Comparison of ENCODE assay signal across 14 cellular contexts in the genomic region with DNA sequence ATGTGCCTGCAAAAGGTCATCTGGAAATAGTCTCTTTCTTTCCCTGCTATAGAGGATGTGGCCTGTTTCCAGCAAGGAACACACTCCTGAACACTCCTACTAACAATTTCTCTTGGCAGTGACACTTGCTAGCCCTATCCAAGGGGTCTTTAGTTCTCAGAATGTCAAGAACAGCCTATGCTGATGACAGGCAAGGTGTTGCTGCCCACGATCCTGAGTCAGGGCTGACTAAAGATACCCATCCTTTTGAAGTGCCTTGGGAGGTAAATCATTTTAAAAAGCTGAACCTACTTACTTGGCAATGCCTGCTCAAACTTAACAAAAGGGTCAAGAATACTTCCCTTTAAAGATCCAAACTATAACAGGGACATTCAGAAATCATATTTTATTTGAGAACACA.
DNase-seq lines count a peak whose midpoint lies in the region; ATAC-seq and TF ChIP-seq lines count a peak whose summit lies in the region.
"Had no signal": no experiment of that assay in that cellular context is flagged by ENCODE, and none has a peak within 500 bp of the region (broad histone marks: within the 10 kb centered on the region; RNA-seq: fewer than 3 reads in every experiment).

No MANE protein-coding gene starts in this region.

- no peak overlapping the region for H3K4me3 ChIP-seq in stomach

- H3K4me1 ChIP-seq in stomach, result no peaks in the 10 kb centered on the region

- TF ChIP-seq POLR2A in stomach (IDR thresholded peaks at IDR 0.05), result no peak

- peak; percentile 57 to 85 for ATAC-seq in activated naive CD4-positive, alpha-beta T cell treated with anti-CD3 and anti-CD28 coated beads, Interleukin-2, amount 50 U/mL, for 72 hours

- DNase-seq in activated T-cell treated with anti-CD3 and anti-CD28 coated beads for 48 hours (ENCODE audit: low read depth), result peak; percentile 19
- no peak for DNase-seq in activated T-cell treated with anti-CD3 and anti-CD28 coated beads, Interleukin-2, amount 50 U/mL, for 1 hour
- no peak for DNase-seq in activated T-cell treated with anti-CD3 and anti-CD28 coated beads, Interleukin-2, amount 50 U/mL, for 24 hours
- no peak for DNase-seq in activated naive CD4-positive, alpha-beta T cell treated with anti-CD3 and anti-CD28 coated beads, Interleukin-2, amount 50 U/mL, for 72 hours (ENCODE audit: low spot score in 2 of 2)
- peak; percentile 6 to 28 for DNase-seq in stimulated activated CD8-positive, alpha-beta memory T cell treated with anti-CD3 and anti-CD28 coated beads, Interleukin-15, amount 100 ng/mL, for 48 hours (ENCODE audit: low read depth in 2 of 2)
- DNase-seq in DMS153 (lab: John Stamatoyannopoulos, UW), result no peak
- DNase-seq in stomach, result no peak
- DNase-seq: ACHN; CD4-positive, CD25-positive, alpha-beta regulatory T cell; NCI-H1417; NCI-H1930; NCI-H2171; NCI-H446 treated with DMSO at 0.1 percent for 48 hours; NCI-H774 had no signal

- intact Hi-C loops in stomach (cut with DNase I; ENCODE audit: low total_unique reads), result no loop called here

- 40 to 61% (median 52%) methylated on average over 1 of the region's 1 CpG for WGBS in stomach, 5 donors

- TF ChIP-seq CTCF in stomach (IDR thresholded peaks at IDR 0.05), result no peak

- peaks cover 13% of the 10 kb centered on the region for H3K9me3 Mint-ChIP-seq in activated T-cell treated with anti-CD3 and anti-CD28 coated beads, Interleukin-2, amount 50 U/mL, for 24 hours
- H3K9me3 Mint-ChIP-seq in activated naive CD4-positive, alpha-beta T cell treated with anti-CD3 and anti-CD28 coated beads, Interleukin-2, amount 50 U/mL, for 72 hours, result peaks cover 13 to 29% of the 10 kb centered on the region in 2 donors

- H3K27me3 ChIP-seq in stomach, result peaks cover 0 to 4% (median 0%) of the 10 kb centered on the region in 3 donors

- H3K27ac Mint-ChIP-seq in activated T-cell treated with anti-CD3 and anti-CD28 coated beads, Interleukin-2, amount 50 U/mL, for 24 hours, result peak overlapping the region; percentile 69
- H3K27ac Mint-ChIP-seq in activated naive CD4-positive, alpha-beta T cell treated with anti-CD3 and anti-CD28 coated beads, Interleukin-2, amount 50 U/mL, for 72 hours, result peak overlapping the region in 1 of 2 donors; percentile 38
- H3K27ac Mint-ChIP-seq: CD4-positive, CD25-positive, alpha-beta regulatory T cell had no signal

- H3K4me3 Mint-ChIP-seq in activated T-cell treated with anti-CD3 and anti-CD28 coated beads, Interleukin-2, amount 50 U/mL, for 24 hours, result no peak overlapping the region
- H3K4me3 Mint-ChIP-seq: CD4-positive, CD25-positive, alpha-beta regulatory T cell had no signal

- H3K27me3 Mint-ChIP-seq in activated T-cell treated with anti-CD3 and anti-CD28 coated beads, Interleukin-2, amount 50 U/mL, for 24 hours, result no peaks in the 10 kb centered on the region
- H3K27me3 Mint-ChIP-seq: CD4-positive, CD25-positive, alpha-beta regulatory T cell had no signal

- no peak overlapping the region for H3K27ac ChIP-seq in stomach

- H3K36me3 ChIP-seq in stomach, result no peaks in the 10 kb centered on the region

- H3K36me3 Mint-ChIP-seq in activated T-cell treated with anti-CD3 and anti-CD28 coated beads, Interleukin-2, amount 50 U/mL, for 24 hours (ENCODE audit: low read depth), result peaks cover 31% of the 10 kb centered on the region
- peaks cover 13 to 49% of the 10 kb centered on the region in 2 donors for H3K36me3 Mint-ChIP-seq in activated naive CD4-positive, alpha-beta T cell treated with anti-CD3 and anti-CD28 coated beads, Interleukin-2, amount 50 U/mL, for 72 hours

- no peak for TF ChIP-seq EP300 in stomach (IDR thresholded peaks at IDR 0.05)

- H3K9me3 ChIP-seq in stomach, result no peaks in the 10 kb centered on the region

- peaks cover 35% of the 10 kb centered on the region for H3K4me1 Mint-ChIP-seq in activated T-cell treated with anti-CD3 and anti-CD28 coated beads, Interleukin-2, amount 50 U/mL, for 24 hours (ENCODE audit: low read depth)

Comparison
In these comparisons a context has a peak if more than half of its experiments do, and no peak if none do; other contexts are left out.
1. DNase-seq: peak in activated T-cell treated with anti-CD3 and anti-CD28 coated beads for 48 hours (single experiment) and stimulated activated CD8-positive, alpha-beta memory T cell treated with anti-CD3 and anti-CD28 coated beads, Interleukin-15, amount 100 ng/mL, for 48 hours (2 of 2); none in activated T-cell treated with anti-CD3 and anti-CD28 coated beads, Interleukin-2, amount 50 U/mL, for 1 hour (single experiment), activated T-cell treated with anti-CD3 and anti-CD28 coated beads, Interleukin-2, amount 50 U/mL, for 24 hours (single experiment), activated naive CD4-positive, alpha-beta T cell treated with anti-CD3 and anti-CD28 coated beads, Interleukin-2, amount 50 U/mL, for 72 hours (0 of 2), DMS153 (single experiment) and stomach (single experiment).